Comparison of ENCODE assay signal across 1 cellular context in the genomic region with DNA sequence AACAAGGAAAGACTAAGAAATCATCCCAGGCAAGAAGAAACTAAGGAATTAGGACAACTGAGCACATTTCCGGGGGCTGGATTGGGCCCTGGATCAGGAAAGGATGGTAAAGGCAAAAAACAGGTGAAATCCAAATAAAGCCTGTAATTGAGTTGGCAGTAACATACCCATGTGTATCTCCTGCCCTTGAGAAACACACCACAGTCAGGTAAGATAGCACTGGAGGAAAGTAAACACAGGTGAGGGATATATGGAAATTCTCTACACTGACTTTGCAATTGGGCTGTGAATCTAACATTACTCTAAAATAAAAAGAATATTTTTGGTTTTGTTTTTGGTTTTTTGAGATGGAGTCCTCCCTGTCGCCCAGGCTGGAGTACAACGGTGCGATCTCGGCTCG.
TF ChIP-seq lines count a peak whose summit lies in the region.

No MANE protein-coding gene starts in this region.

TF ChIP-seq in IMR-90, 13 proteins besides CTCF, POLR2A, EP300 and RAD21 (continued from another document):
- TF ChIP-seq, protein P1, sequence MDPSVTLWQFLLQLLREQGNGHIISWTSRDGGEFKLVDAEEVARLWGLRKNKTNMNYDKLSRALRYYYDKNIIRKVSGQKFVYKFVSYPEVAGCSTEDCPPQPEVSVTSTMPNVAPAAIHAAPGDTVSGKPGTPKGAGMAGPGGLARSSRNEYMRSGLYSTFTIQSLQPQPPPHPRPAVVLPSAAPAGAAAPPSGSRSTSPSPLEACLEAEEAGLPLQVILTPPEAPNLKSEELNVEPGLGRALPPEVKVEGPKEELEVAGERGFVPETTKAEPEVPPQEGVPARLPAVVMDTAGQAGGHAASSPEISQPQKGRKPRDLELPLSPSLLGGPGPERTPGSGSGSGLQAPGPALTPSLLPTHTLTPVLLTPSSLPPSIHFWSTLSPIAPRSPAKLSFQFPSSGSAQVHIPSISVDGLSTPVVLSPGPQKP (IDR thresholded peaks at IDR 0.05; ENCODE audit: borderline replicate concordance, low read depth, low read length), result no peak
- no peak for TF ChIP-seq RFX5 (IDR thresholded peaks at IDR 0.05; ENCODE audit: low read depth, low read length)
TF ChIP-seq in IMR-90: peak in this region for 0.
